Comparison of ENCODE assay signal across 8 cellular contexts in the genomic region with DNA sequence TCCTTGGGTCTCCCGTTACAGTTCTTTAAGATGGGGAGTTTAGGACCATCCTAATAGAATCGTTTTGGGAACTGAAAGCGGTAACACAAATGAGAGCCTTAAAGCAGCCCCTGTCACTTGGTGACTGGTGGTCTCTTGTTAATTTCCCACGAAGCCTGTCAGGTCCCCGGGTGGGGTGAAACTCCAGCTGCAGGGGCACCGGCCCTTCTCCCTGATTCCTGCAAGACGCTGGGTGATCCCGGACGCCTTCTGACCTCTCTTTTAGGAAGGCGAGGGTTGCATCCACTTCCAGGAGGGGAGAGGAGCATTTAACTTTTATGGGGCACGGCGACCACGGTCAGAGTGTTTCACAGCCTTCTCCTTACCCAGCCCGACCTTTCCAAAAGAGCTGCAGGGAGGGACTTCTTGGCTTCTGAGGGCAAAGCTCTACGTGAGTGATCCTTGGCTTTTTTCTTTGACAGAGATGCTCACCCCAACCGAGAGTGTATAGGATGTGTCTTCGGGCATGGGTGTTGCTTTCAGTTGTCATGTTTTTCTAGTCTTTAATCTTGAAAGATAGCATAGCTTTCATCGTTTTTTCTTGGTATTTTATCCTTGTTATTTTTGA. TPM values are rescaled to one million over a fixed set of nuclear protein-coding genes. Genes with fewer than 3 reads are reported as not detected.
DNase-seq lines count a peak whose midpoint lies in the region; ATAC-seq, FAIRE-seq and TF ChIP-seq lines count a peak whose summit lies in the region.

No MANE protein-coding gene starts in this region.

- intact Hi-C loops in left ventricle myocardium superior (cut with micrococcal nuclease): no loop called here

- peak; percentile 28 for FAIRE-seq in GM12891 (lab: Jason Lieb, UNC)

- no peak for DNase-seq in GM12891 (ENCODE audit: insufficient read length, low spot score)
- peak; percentile 33 to 36 for DNase-seq in activated T-cell treated with anti-CD3 and anti-CD28 coated beads, Interleukin-2, amount 50 U/mL, for 48 hours
- peak; percentile 24 for DNase-seq in left ventricle myocardium superior
- no peak for DNase-seq in 8988T
- no peak for DNase-seq in NOMO-1 (lab: John Stamatoyannopoulos, UW; ENCODE audit: unreplicated experiment in 2 of 2)
- no peak for DNase-seq in stimulated activated CD4-positive, alpha-beta T cell treated with anti-CD3 and anti-CD28 coated beads, Interleukin-2, amount 100 ng/mL, for 48 hours

- H3K27me3 ChIP-seq in skeletal muscle tissue (ENCODE audit: control insufficient read depth in 3 of 3, insufficient read depth in 3 of 3, low read length in 3 of 3): no peaks in the 10 kb centered on the region

- H3K9me3 ChIP-seq in skeletal muscle tissue (ENCODE audit: control insufficient read depth in 3 of 3, low read length in 3 of 3): peaks cover 3 to 16% (median 8%) of the 10 kb centered on the region in 3 donors

- peak overlapping the region; percentile 83 to 95 (median 90) for H3K9ac ChIP-seq in skeletal muscle tissue (ENCODE audit: low read depth in 1 of 3, low read length in 3 of 3)

- peak overlapping the region; percentile 78 for H3K27ac ChIP-seq in skeletal muscle tissue (ENCODE audit: low read depth, low read length)

- peaks cover 14 to 30% (median 20%) of the 10 kb centered on the region in 3 donors for H3K36me3 ChIP-seq in skeletal muscle tissue (ENCODE audit: control insufficient read depth in 3 of 3, insufficient read depth in 3 of 3, low read length in 3 of 3)

- TF ChIP-seq POLR2A in GM12891 (IDR thresholded peaks at IDR 0.05; ENCODE audit: low read depth, low read length): no peak

- peak overlapping the region; percentile 94 to 96 (median 96) for H3K4me3 ChIP-seq in skeletal muscle tissue (ENCODE audit: low read length in 3 of 3)

- peaks cover 9 to 18% (median 17%) of the 10 kb centered on the region in 3 donors for H3K4me1 ChIP-seq in skeletal muscle tissue (ENCODE audit: control insufficient read depth in 3 of 3, insufficient read depth in 3 of 3, low read length in 3 of 3)

- ATAC-seq in HG03196 (IDR thresholded peaks at IDR 0.05; ENCODE audit: unreplicated experiment) (peak; percentile 11), left ventricle myocardium superior (peak; percentile 3)

TF ChIP-seq in GM12891, 5 proteins besides CTCF, POLR2A, EP300 and RAD21:
- TF ChIP-seq PAX5 (IDR thresholded peaks at IDR 0.05; ENCODE audit: insufficient read depth, low read length, severe bottlenecking) (no peak), SPI1 (IDR thresholded peaks at IDR 0.05; ENCODE audit: low read depth, low read length) (peak; percentile 53), POLR2AphosphoS5 (IDR thresholded peaks at IDR 0.05; ENCODE audit: low read depth, low read length) (no peak), POU2F2 (IDR thresholded peaks at IDR 0.05; ENCODE audit: low read depth, low read length) (no peak)

RNA-seq across cellular contexts. Expression of a gene that starts 0.7 kb away (rescaled TPM):
- polyA plus RNA-seq in GM12891 (2012; ENCODE audit: low read depth, missing spikeins): 1.5 TPM
- 2.6 TPM for total RNA-seq in left ventricle myocardium superior
- total RNA-seq in skeletal muscle tissue: 7.3 TPM

RNA-seq across cellular contexts. Expression of a gene that starts 19.7 kb away (rescaled TPM):
- polyA plus RNA-seq in GM12891 (2012; ENCODE audit: low read depth, missing spikeins): 11.2 TPM
- 15.5 TPM for total RNA-seq in left ventricle myocardium superior
- 30.3 TPM for total RNA-seq in skeletal muscle tissue

RNA-seq across cellular contexts. Expression of a gene that starts 27.5 kb away (rescaled TPM):
- 3.2 TPM for polyA plus RNA-seq in GM12891 (2012; ENCODE audit: low read depth, missing spikeins)
- total RNA-seq in left ventricle myocardium superior (14.3 TPM), skeletal muscle tissue (11.5 TPM)

RNA-seq across cellular contexts. Expression of a gene that starts 41.9 kb away (rescaled TPM):
- 0.56 TPM for polyA plus RNA-seq in GM12891 (2012; ENCODE audit: low read depth, missing spikeins)
- 1.8 TPM for total RNA-seq in left ventricle myocardium superior
- 2.6 TPM for total RNA-seq in skeletal muscle tissue

RNA-seq across cellular contexts. Expression of a gene that starts 51.0 kb away (rescaled TPM):
- polyA plus RNA-seq in GM12891 (2012; ENCODE audit: low read depth, missing spikeins): 16.3 TPM
- total RNA-seq in left ventricle myocardium superior: 19.9 TPM
- 15.7 TPM for total RNA-seq in skeletal muscle tissue

Comparison
In these comparisons a context has a peak if more than half of its experiments do, and no peak if none do; other contexts are left out.
1. DNase-seq: peak in activated T-cell treated with anti-CD3 and anti-CD28 coated beads, Interleukin-2, amount 50 U/mL, for 48 hours (2 of 2) and left ventricle myocardium superior (single experiment); none in GM12891 (single experiment), 8988T (single experiment), NOMO-1 (0 of 2) and stimulated activated CD4-positive, alpha-beta T cell treated with anti-CD3 and anti-CD28 coated beads, Interleukin-2, amount 100 ng/mL, for 48 hours (0 of 2).